Comparison of ENCODE assay signal across 8 cellular contexts in the genomic region with DNA sequence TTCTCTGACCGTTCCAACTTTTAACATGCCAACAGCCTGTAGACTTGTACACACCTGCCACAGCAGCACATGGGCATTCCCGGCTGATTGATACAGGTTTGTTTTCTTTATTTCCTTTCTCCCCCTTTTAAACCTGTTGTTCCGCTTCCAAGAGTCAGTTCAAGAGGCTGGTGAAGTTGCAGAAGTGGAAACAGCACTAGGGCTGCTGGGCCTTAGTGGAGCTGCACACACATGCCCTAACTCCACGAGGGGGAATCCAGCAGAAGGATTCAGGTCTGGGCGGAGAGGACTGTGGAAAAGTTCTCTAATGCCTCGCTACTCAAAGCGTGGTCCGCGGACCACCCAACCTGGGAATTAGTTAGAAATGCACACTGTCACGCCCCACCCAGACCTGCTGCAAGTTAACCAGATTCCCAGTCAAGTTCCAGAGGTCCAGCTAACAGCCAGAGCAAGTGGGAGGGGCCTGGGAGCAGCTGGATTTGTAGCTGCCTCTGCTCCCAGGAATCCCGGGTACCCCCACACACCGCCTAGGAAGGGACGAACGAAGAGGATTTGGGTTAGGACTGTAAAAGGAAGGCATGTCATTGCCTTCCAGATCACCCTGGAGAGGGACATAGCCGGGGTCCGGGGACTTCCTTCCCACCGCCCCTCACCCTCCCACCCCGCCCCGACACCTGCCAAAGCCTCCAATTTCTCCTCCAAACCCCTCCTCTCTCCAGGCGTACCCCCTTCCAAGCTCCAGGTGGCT. TPM values are rescaled to one million over a fixed set of nuclear protein-coding genes. Genes with fewer than 3 reads are reported as not detected.
DNase-seq lines count a peak whose midpoint lies in the region; ATAC-seq, FAIRE-seq and TF ChIP-seq lines count a peak whose summit lies in the region.

No MANE protein-coding gene starts in this region.

- H3K4me3 ChIP-seq in lower leg skin (ENCODE audit: low read depth, poor library complexity, severe bottlenecking), result peak overlapping the region; percentile 48

- no peaks in the 10 kb centered on the region for H3K9me3 Mint-ChIP-seq in activated naive CD4-positive, alpha-beta T cell treated with anti-CD3 and anti-CD28 coated beads for 36 hours
- H3K9me3 Mint-ChIP-seq in dendritic cell treated with granulocyte-macrophage colony-stimulating factor and Interleukin-4, amounts not matched to agents 40 ng/mL and 50 ng/mL, for 4 days, result no peaks in the 10 kb centered on the region

- no peak for FAIRE-seq in RCC 7860 (lab: Jason Lieb, UNC)

- CTCF ChIA-PET in activated naive CD4-positive, alpha-beta T cell treated with anti-CD3 and anti-CD28 coated beads for 36 hours (lab: Charles Lee), result interaction anchor here (0.6 to 1.5 kb wide), 4 partner anchors 65 to 960 kb away, joined by 3 to 6 read pairs (median 4); no protein-coding TSS in a partner anchor

- no peaks in the 10 kb centered on the region for H3K27me3 Mint-ChIP-seq in activated naive CD4-positive, alpha-beta T cell treated with anti-CD3 and anti-CD28 coated beads for 36 hours (ENCODE audit: low read depth)
- no peaks in the 10 kb centered on the region for H3K27me3 Mint-ChIP-seq in dendritic cell treated with granulocyte-macrophage colony-stimulating factor and Interleukin-4, amounts not matched to agents 40 ng/mL and 50 ng/mL, for 4 days

- peak overlapping the region; percentile 84 for H3K27ac Mint-ChIP-seq in activated naive CD4-positive, alpha-beta T cell treated with anti-CD3 and anti-CD28 coated beads for 36 hours
- H3K27ac Mint-ChIP-seq in dendritic cell treated with granulocyte-macrophage colony-stimulating factor and Interleukin-4, amounts not matched to agents 40 ng/mL and 50 ng/mL, for 4 days, result peak overlapping the region; percentile 95

- peaks cover 10% of the 10 kb centered on the region for H3K36me3 Mint-ChIP-seq in activated naive CD4-positive, alpha-beta T cell treated with anti-CD3 and anti-CD28 coated beads for 36 hours (ENCODE audit: low read depth)
- H3K36me3 Mint-ChIP-seq in dendritic cell treated with granulocyte-macrophage colony-stimulating factor and Interleukin-4, amounts not matched to agents 40 ng/mL and 50 ng/mL, for 4 days (ENCODE audit: low read depth), result peaks cover 33% of the 10 kb centered on the region

- peaks cover 34% of the 10 kb centered on the region for H3K4me1 Mint-ChIP-seq in activated naive CD4-positive, alpha-beta T cell treated with anti-CD3 and anti-CD28 coated beads for 36 hours (ENCODE audit: low read depth)
- peaks cover 56% of the 10 kb centered on the region for H3K4me1 Mint-ChIP-seq in dendritic cell treated with granulocyte-macrophage colony-stimulating factor and Interleukin-4, amounts not matched to agents 40 ng/mL and 50 ng/mL, for 4 days (ENCODE audit: low read depth)

- H3K27ac ChIP-seq in temporal lobe (ENCODE audit: low read depth, low read length), result peak overlapping the region; percentile 64

- intact Hi-C loops in activated naive CD4-positive, alpha-beta T cell treated with anti-CD3 and anti-CD28 coated beads for 36 hours (cut with micrococcal nuclease), result loop anchor here (1.0 to 2.0 kb wide), 4 partner anchors 101 to 365 kb away; partner anchors contain the start of genes CDC42EP4 and COG1
- intact Hi-C loops in dendritic cell treated with granulocyte-macrophage colony-stimulating factor and Interleukin-4, amounts not matched to agents 40 ng/mL and 50 ng/mL, for 4 days (cut with micrococcal nuclease), result loop anchor here (5.0 kb wide), 1 partner anchor 50 kb away; no protein-coding TSS in a partner anchor
- intact Hi-C loops in lower leg skin (cut with DNase I; ENCODE audit: low total_unique reads), result no loop called here

- WGBS in lower leg skin, 2 donors, result 3 to 4% methylated on average over 20 of the region's 20 CpGs

- DNase-seq in activated naive CD4-positive, alpha-beta T cell treated with anti-CD3 and anti-CD28 coated beads for 36 hours, result peak; percentile 6
- no peak for DNase-seq in activated naive CD4-positive, alpha-beta T cell treated with Interleukin-2 at 50 U/mL for 16 hours
- DNase-seq in RCC 7860 (ENCODE audit: low spot score) (peak; percentile 11), lower leg skin (ENCODE audit: low spot score in 2 of 2) (peak in 1 of 2 donors; percentile 78)

- H3K4me3 Mint-ChIP-seq in activated naive CD4-positive, alpha-beta T cell treated with anti-CD3 and anti-CD28 coated beads for 36 hours, result peak overlapping the region; percentile 99
- H3K4me3 Mint-ChIP-seq in dendritic cell treated with granulocyte-macrophage colony-stimulating factor and Interleukin-4, amounts not matched to agents 40 ng/mL and 50 ng/mL, for 4 days, result peak overlapping the region; percentile 100

- TF ChIP-seq POLR2A in lower leg skin (IDR thresholded peaks at IDR 0.05), result no peak

- ATAC-seq in HG03064 (IDR thresholded peaks at IDR 0.05; ENCODE audit: low read depth, unreplicated experiment), result peak; percentile 9
- ATAC-seq in GM21737 (IDR thresholded peaks at IDR 0.05; ENCODE audit: unreplicated experiment), result no peak

- no peak for TF ChIP-seq CTCF in lower leg skin (IDR thresholded peaks at IDR 0.05)

RNA-seq across cellular contexts. Expression of gene SLC39A11, which starts 0.5 kb away (rescaled TPM):
- total RNA-seq in activated naive CD4-positive, alpha-beta T cell treated with anti-CD3 and anti-CD28 coated beads for 36 hours, result 10 to 100 TPM; 14.0 to 16.4 TPM
- 10 to 100 TPM; 41.6 to 59.0 (median 47.1) TPM for total RNA-seq in lower leg skin
- 4.9 TPM for total RNA-seq in temporal lobe
